ENCODE assay signal across 16 cellular contexts in the genomic region with DNA sequence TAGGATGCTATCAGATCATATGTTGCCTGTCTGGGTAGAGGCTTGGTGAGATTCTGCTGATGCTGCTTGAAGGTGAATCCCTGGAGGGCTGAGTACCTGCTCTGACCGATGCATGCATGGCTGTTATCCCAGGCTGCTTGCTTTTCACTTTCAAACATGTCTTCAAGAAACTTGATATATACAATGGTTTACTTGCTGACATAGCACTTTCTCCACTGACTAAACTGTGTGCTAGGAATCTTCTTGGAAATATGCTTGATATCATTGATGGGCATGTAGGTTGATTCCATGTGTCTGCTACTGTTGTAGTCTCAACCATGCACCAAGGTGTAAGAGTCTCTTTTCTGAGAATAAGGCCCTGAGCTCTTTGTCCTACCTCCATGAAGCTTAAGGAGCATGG.
DNase-seq lines count a peak whose midpoint lies in the region; ATAC-seq and FAIRE-seq lines count a peak whose summit lies in the region.
"Had no signal": no experiment of that assay in that cellular context is flagged by ENCODE, and none has a peak within 500 bp of the region (broad histone marks: within the 10 kb centered on the region; RNA-seq: fewer than 3 reads in every experiment).

No MANE protein-coding gene starts in this region.

- intact Hi-C loops in aorta (cut with DNase I), result no loop called here
- intact Hi-C loops in activated T-helper 2 cell treated with anti-CD3 and anti-CD28 coated beads, Interferon-gamma antibody, Interleukin-2, Interleukin-4, amounts not matched to agents 10 μg/mL and 5 μg/mL and 100 μg/mL, durations not matched to agents 14 hours and 24 hours and 36 hours (cut with micrococcal nuclease), result no loop called here

- no peaks in the 10 kb centered on the region for H3K9me3 Mint-ChIP-seq in activated T-helper 2 cell treated with anti-CD3 and anti-CD28 coated beads, Interferon-gamma antibody, Interleukin-2, Interleukin-4, amounts not matched to agents 10 μg/mL and 5 μg/mL and 100 μg/mL, durations not matched to agents 14 hours and 24 hours and 36 hours
- H3K9me3 Mint-ChIP-seq: GM23338 had no signal

- peak; percentile 1 for DNase-seq in H4 (ENCODE audit: low spot score)
- peak; percentile 1 for DNase-seq in RCC 7860 (ENCODE audit: low spot score)
- peak; percentile 0 for DNase-seq in kidney tubule cell (ENCODE audit: low spot score)
- DNase-seq in aorta, result no peak
- no peak for DNase-seq in T1000 (lab: John Stamatoyannopoulos, UW)
- DNase-seq in activated T-helper 2 cell treated with anti-CD3 and anti-CD28 coated beads, Interferon-gamma antibody, Interleukin-2, Interleukin-4, amounts not matched to agents 10 μg/mL and 5 μg/mL and 100 μg/mL, durations not matched to agents 14 hours and 24 hours and 36 hours (ENCODE audit: low spot score), result no peak
- DNase-seq: CD4-positive, CD25-positive, alpha-beta regulatory T cell; DMS 273 treated with DMSO at 0.1 percent for 48 hours; DMS79; H9; KBM-7 had no signal

- peaks cover 2% of the 10 kb centered on the region for H3K9me3 ChIP-seq in aorta (ENCODE audit: control insufficient read depth, low read length)
- H3K9me3 ChIP-seq: BLaER1 treated with 17β-estradiol and CSF1 and Interleukin-3, amounts not matched to agents 10 nM and 100 nM had no signal

- H3K36me3 ChIP-seq in aorta (ENCODE audit: control insufficient read depth in 1 of 2, insufficient read depth in 2 of 2, low read length in 1 of 2), result no peaks in the 10 kb centered on the region
- H3K36me3 ChIP-seq: BLaER1 treated with 17β-estradiol and CSF1 and Interleukin-3, amounts not matched to agents 10 nM and 100 nM had no signal

- no peaks in the 10 kb centered on the region for H3K4me1 ChIP-seq in aorta (ENCODE audit: control insufficient read depth in 1 of 2, insufficient read depth in 2 of 2, low read length in 2 of 2)

- FAIRE-seq in RCC 7860 (lab: Jason Lieb, UNC), result no peak
- FAIRE-seq: GM12878, GM18507, HTR-8/SVneo had no signal

- H3K27me3 Mint-ChIP-seq in activated T-helper 2 cell treated with anti-CD3 and anti-CD28 coated beads, Interferon-gamma antibody, Interleukin-2, Interleukin-4, amounts not matched to agents 10 μg/mL and 5 μg/mL and 100 μg/mL, durations not matched to agents 14 hours and 24 hours and 36 hours (ENCODE audit: low read depth), result peaks cover 10% of the 10 kb centered on the region
- H3K27me3 Mint-ChIP-seq: CD4-positive, CD25-positive, alpha-beta regulatory T cell had no signal

- H3K27ac Mint-ChIP-seq in activated T-helper 2 cell treated with anti-CD3 and anti-CD28 coated beads, Interferon-gamma antibody, Interleukin-2, Interleukin-4, amounts not matched to agents 10 μg/mL and 5 μg/mL and 100 μg/mL, durations not matched to agents 14 hours and 24 hours and 36 hours, result no peak overlapping the region
- H3K27ac Mint-ChIP-seq: CD4-positive, CD25-positive, alpha-beta regulatory T cell; GM23338; H9 had no signal

- no peak overlapping the region for H3K4me3 ChIP-seq in aorta (ENCODE audit: low read length in 2 of 2)
- H3K4me3 ChIP-seq: BLaER1 treated with 17β-estradiol and CSF1 and Interleukin-3, amounts not matched to agents 10 nM and 100 nM; GM12878; GM23338 had no signal

- 86 to 95% methylated on average over 1 of the region's 1 CpG for WGBS in aorta, 2 donors

- no peaks in the 10 kb centered on the region for H3K27me3 ChIP-seq in aorta (ENCODE audit: control insufficient read depth in 1 of 2, insufficient read depth in 2 of 2, low read length in 1 of 2)
- H3K27me3 ChIP-seq: BLaER1 treated with 17β-estradiol and CSF1 and Interleukin-3, amounts not matched to agents 10 nM and 100 nM had no signal

- no peak for ATAC-seq in aorta (ENCODE audit: low FRiP score)
- ATAC-seq: GM12878, GM23338 had no signal

- H3K36me3 Mint-ChIP-seq in activated T-helper 2 cell treated with anti-CD3 and anti-CD28 coated beads, Interferon-gamma antibody, Interleukin-2, Interleukin-4, amounts not matched to agents 10 μg/mL and 5 μg/mL and 100 μg/mL, durations not matched to agents 14 hours and 24 hours and 36 hours (ENCODE audit: low read depth), result no peaks in the 10 kb centered on the region
- H3K36me3 Mint-ChIP-seq: CD4-positive, CD25-positive, alpha-beta regulatory T cell had no signal

- H3K27ac ChIP-seq in aorta (ENCODE audit: low read depth in 1 of 2, low read length in 2 of 2), result no peak overlapping the region
- H3K27ac ChIP-seq: BLaER1 treated with 17β-estradiol and CSF1 and Interleukin-3, amounts not matched to agents 10 nM and 100 nM had no signal

- H3K4me3 Mint-ChIP-seq in activated T-helper 2 cell treated with anti-CD3 and anti-CD28 coated beads, Interferon-gamma antibody, Interleukin-2, Interleukin-4, amounts not matched to agents 10 μg/mL and 5 μg/mL and 100 μg/mL, durations not matched to agents 14 hours and 24 hours and 36 hours (ENCODE audit: low read depth), result no peak overlapping the region
- H3K4me3 Mint-ChIP-seq: CD4-positive, CD25-positive, alpha-beta regulatory T cell; GM23338; H9 had no signal

- no peaks in the 10 kb centered on the region for H3K4me1 Mint-ChIP-seq in activated T-helper 2 cell treated with anti-CD3 and anti-CD28 coated beads, Interferon-gamma antibody, Interleukin-2, Interleukin-4, amounts not matched to agents 10 μg/mL and 5 μg/mL and 100 μg/mL, durations not matched to agents 14 hours and 24 hours and 36 hours (ENCODE audit: low read depth)
- H3K4me1 Mint-ChIP-seq: CD4-positive, CD25-positive, alpha-beta regulatory T cell; GM23338 had no signal

Comparison
In these comparisons a context has a peak if more than half of its experiments do, and no peak if none do; other contexts are left out.
1. DNase-seq: peak in H4 (single experiment), RCC 7860 (single experiment) and kidney tubule cell (single experiment); none in aorta (0 of 2), T1000 (single experiment) and activated T-helper 2 cell treated with anti-CD3 and anti-CD28 coated beads, Interferon-gamma antibody, Interleukin-2, Interleukin-4, amounts not matched to agents 10 μg/mL and 5 μg/mL and 100 μg/mL, durations not matched to agents 14 hours and 24 hours and 36 hours (single experiment).